Comparison of ENCODE assay signal across 1 cellular context in the genomic region with DNA sequence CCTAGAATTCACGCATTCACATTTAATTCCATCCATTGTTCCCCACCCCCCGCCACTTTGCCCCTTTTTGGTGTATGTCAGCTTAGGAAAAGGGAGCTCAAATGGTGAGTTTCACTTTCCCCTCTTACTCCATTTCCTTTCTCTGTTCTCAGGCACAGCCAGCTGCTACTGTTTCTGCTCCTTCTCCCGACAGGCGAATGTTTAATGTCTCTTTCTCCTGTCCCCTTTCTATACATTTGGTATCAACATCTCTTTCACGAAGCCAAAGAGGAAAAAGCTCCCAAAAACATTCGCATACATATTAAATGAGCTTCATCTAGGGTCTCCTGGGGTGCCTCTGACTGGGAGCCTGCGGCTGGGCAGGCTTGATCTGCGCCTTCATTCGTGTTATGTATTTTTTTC.
TF ChIP-seq lines count a peak whose summit lies in the region.

No MANE protein-coding gene starts in this region.

TF ChIP-seq in IMR-90, 13 proteins besides CTCF, POLR2A, EP300 and RAD21 (continued from another document):
- TF ChIP-seq, protein P1, sequence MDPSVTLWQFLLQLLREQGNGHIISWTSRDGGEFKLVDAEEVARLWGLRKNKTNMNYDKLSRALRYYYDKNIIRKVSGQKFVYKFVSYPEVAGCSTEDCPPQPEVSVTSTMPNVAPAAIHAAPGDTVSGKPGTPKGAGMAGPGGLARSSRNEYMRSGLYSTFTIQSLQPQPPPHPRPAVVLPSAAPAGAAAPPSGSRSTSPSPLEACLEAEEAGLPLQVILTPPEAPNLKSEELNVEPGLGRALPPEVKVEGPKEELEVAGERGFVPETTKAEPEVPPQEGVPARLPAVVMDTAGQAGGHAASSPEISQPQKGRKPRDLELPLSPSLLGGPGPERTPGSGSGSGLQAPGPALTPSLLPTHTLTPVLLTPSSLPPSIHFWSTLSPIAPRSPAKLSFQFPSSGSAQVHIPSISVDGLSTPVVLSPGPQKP (IDR thresholded peaks at IDR 0.05; ENCODE audit: borderline replicate concordance, low read depth, low read length): no peak
- no peak for TF ChIP-seq MAFK (IDR thresholded peaks at IDR 0.05; ENCODE audit: low read depth, low read length)
- TF ChIP-seq NFE2L2 (IDR thresholded peaks at IDR 0.05; ENCODE audit: low read depth, low read length): no peak
- TF ChIP-seq, protein P2, sequence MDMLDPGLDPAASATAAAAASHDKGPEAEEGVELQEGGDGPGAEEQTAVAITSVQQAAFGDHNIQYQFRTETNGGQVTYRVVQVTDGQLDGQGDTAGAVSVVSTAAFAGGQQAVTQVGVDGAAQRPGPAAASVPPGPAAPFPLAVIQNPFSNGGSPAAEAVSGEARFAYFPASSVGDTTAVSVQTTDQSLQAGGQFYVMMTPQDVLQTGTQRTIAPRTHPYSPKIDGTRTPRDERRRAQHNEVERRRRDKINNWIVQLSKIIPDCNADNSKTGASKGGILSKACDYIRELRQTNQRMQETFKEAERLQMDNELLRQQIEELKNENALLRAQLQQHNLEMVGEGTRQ (IDR thresholded peaks at IDR 0.05; ENCODE audit: low read depth, low read length): no peak
- TF ChIP-seq RFX5 (IDR thresholded peaks at IDR 0.05; ENCODE audit: low read depth, low read length): no peak
- TF ChIP-seq CHD1 (IDR thresholded peaks at IDR 0.05; ENCODE audit: low read depth, low read length): no peak
- TF ChIP-seq MXI1 (IDR thresholded peaks at IDR 0.05; ENCODE audit: borderline replicate concordance, low read depth, low read length): no peak
- TF ChIP-seq RCOR1 (IDR thresholded peaks at IDR 0.05; ENCODE audit: insufficient replicate concordance, low read length): no peak
- no peak for TF ChIP-seq MAZ (IDR thresholded peaks at IDR 0.05; ENCODE audit: borderline replicate concordance, low read depth, low read length)
- no peak for TF ChIP-seq CEBPB (IDR thresholded peaks at IDR 0.05; ENCODE audit: low read depth, low read length)
TF ChIP-seq in IMR-90: peak in this region for 0.
